Comparison of ENCODE assay signal across 8 cellular contexts in the genomic region with DNA sequence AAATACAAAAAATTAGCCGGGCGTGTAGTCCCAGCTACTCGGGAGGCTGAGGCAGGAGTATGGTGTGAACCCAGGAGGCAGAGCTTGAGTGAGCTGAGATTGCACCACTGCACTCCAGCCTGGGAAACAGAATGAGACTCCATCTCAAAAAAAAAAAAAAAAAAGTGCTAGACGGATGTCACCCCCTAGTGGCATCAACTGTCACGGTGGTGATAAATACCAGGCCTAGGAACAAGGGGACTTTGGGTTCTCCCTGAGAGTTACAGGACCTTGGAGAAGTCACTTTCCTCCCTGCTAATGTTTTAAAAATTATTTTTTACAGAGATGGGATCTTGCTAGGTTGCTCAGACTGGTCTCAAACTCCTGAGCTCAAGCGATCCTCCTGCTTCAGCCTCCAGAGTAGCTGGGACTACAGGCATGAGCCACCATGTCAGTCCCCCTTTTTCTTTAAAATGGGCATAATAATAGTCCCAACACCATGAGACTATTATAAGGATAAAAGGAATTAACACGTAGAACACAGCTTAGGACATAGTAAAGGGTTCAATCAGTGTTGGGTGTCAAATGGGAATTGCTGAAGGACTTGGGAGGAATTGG. TPM values are rescaled to one million over a fixed set of nuclear protein-coding genes. Genes with fewer than 3 reads are reported as not detected.
DNase-seq lines count a peak whose midpoint lies in the region; ATAC-seq and TF ChIP-seq lines count a peak whose summit lies in the region.

No MANE protein-coding gene starts in this region.

- TF ChIP-seq EP300 in tibial nerve (IDR thresholded peaks at IDR 0.05): no peak

- H3K4me2 ChIP-seq in DOHH2 (ENCODE audit: low read length) (no peak overlapping the region), OCI-LY3 (ENCODE audit: low read length) (no peak overlapping the region)

- H3K4me1 ChIP-seq in DOHH2 (ENCODE audit: control insufficient read depth, low read length) (peaks cover 22% of the 10 kb centered on the region), OCI-LY3 (ENCODE audit: low read length) (peaks cover 5% of the 10 kb centered on the region), tibial nerve (peaks cover 0 to 24% (median 2%) of the 10 kb centered on the region in 4 donors)

- peaks cover 28% of the 10 kb centered on the region for H3K27me3 ChIP-seq in DOHH2 (ENCODE audit: control insufficient read depth, low read length)
- H3K27me3 ChIP-seq in OCI-LY3 (ENCODE audit: low read depth, low read length): peaks cover 11% of the 10 kb centered on the region
- peaks cover 0 to 24% of the 10 kb centered on the region in 2 donors for H3K27me3 ChIP-seq in tibial nerve

- ATAC-seq in GM21526 (IDR thresholded peaks at IDR 0.05; ENCODE audit: low FRiP score, unreplicated experiment) (no peak), GM18870 (IDR thresholded peaks at IDR 0.05; ENCODE audit: unreplicated experiment) (no peak)

- no peak for TF ChIP-seq POLR2A in erythroblast (IDR thresholded peaks at IDR 0.05; ENCODE audit: low read length)
- no peak for TF ChIP-seq POLR2A in tibial nerve (IDR thresholded peaks at IDR 0.05)

- H3K79me2 ChIP-seq in DOHH2 (ENCODE audit: control insufficient read depth, low read length): no peaks in the 10 kb centered on the region
- no peaks in the 10 kb centered on the region for H3K79me2 ChIP-seq in OCI-LY3 (ENCODE audit: low read length)

- TF ChIP-seq CTCF in DOHH2 (IDR thresholded peaks at IDR 0.05; ENCODE audit: low read depth, low read length, poor library complexity, severe bottlenecking) (peak; percentile 68), OCI-LY3 (IDR thresholded peaks at IDR 0.05; ENCODE audit: low read depth, low read length) (peak; percentile 48), tibial nerve (IDR thresholded peaks at IDR 0.05) (no peak)

- WGBS in tibial nerve, 2 donors: 67 to 71% methylated on average over 7 of the region's 7 CpGs

- peaks cover 10% of the 10 kb centered on the region for H3F3A ChIP-seq in DOHH2 (ENCODE audit: control insufficient read depth, insufficient read depth)

- no peak overlapping the region for H3K27ac ChIP-seq in DOHH2 (ENCODE audit: low read depth, low read length)
- no peak overlapping the region for H3K27ac ChIP-seq in OCI-LY3 (ENCODE audit: low read length)
- H3K27ac ChIP-seq in tibial nerve: no peak overlapping the region

- no peak overlapping the region for H3K4me3 ChIP-seq in DOHH2 (ENCODE audit: low read length)
- no peak overlapping the region for H3K4me3 ChIP-seq in OCI-LY3 (ENCODE audit: low read length)
- H3K4me3 ChIP-seq in tibial nerve: no peak overlapping the region

- H3K36me3 ChIP-seq in DOHH2 (ENCODE audit: control insufficient read depth, low read length) (no peaks in the 10 kb centered on the region), OCI-LY3 (replicated peaks; ENCODE audit: low read depth, low read length) (no peaks in the 10 kb centered on the region), tibial nerve (no peaks in the 10 kb centered on the region)

- no peaks in the 10 kb centered on the region for H3K9me2 ChIP-seq in DOHH2 (replicated peaks; ENCODE audit: control insufficient read depth, low read length)

- peaks cover 4% of the 10 kb centered on the region; the same call in 1 of the 2 replicates for H4K20me1 ChIP-seq in DOHH2 (ENCODE audit: control insufficient read depth, insufficient read depth, low read depth, low read length)
- no peaks in the 10 kb centered on the region for H4K20me1 ChIP-seq in OCI-LY3 (ENCODE audit: insufficient read depth, low read length)

- no peak overlapping the region for H3K9ac ChIP-seq in OCI-LY3 (ENCODE audit: low read length)

- in situ Hi-C loops in ACHN (cut with HindIII; ENCODE audit: low pct_ligation_motif_present, low pct_unique_long_range_greater_than_20kb, low sequenced_read_pairs): no loop called here

- H2AFZ ChIP-seq in OCI-LY3 (ENCODE audit: low read depth, low read length): no peak overlapping the region

- H3K9me3 ChIP-seq in DOHH2 (ENCODE audit: control insufficient read depth, insufficient read depth, low read length) (no peaks in the 10 kb centered on the region), OCI-LY3 (ENCODE audit: insufficient read depth, low read length) (no peaks in the 10 kb centered on the region), tibial nerve (no peaks in the 10 kb centered on the region)

- DNase-seq in ACHN: peak; percentile 41
- peak; percentile 30 to 53 for DNase-seq in erythroblast (lab: John Stamatoyannopoulos, UW)
- DNase-seq in putamen (ENCODE audit: low spot score): no peak
- no peak for DNase-seq in tibial nerve (ENCODE audit: low spot score in 2 of 2)

RNA-seq across cellular contexts. Expression of a gene that starts 2.6 kb away (rescaled TPM):
- 1 to 10 TPM in 3 of 4 donors, under 1 TPM in 1; 0.30 to 5.7 (median 1.8) TPM for total RNA-seq in tibial nerve

RNA-seq across cellular contexts. Expression of a gene that starts 5.9 kb away (rescaled TPM):
- total RNA-seq in tibial nerve: 10 to 100 TPM; 34.3 to 52.5 (median 39.5) TPM

Comparison
In these comparisons a context has a peak if more than half of its experiments do, and no peak if none do; other contexts are left out.
1. DNase-seq: peak in ACHN (single experiment) and erythroblast (2 of 2); none in putamen (single experiment) and tibial nerve (0 of 2).
2. CTCF ChIP-seq: peak in DOHH2 (single experiment) and OCI-LY3 (single experiment); none in tibial nerve (0 of 5).